Comparison of ENCODE assay signal across 13 cellular contexts in genomic region chr1:113399063-113399583, GRCh38.
"Had no signal": no experiment of that assay in that cellular context is flagged by ENCODE, and none has a peak within 500 bp of the region (broad histone marks: within the 10 kb centered on the region; RNA-seq: fewer than 3 reads in every experiment).

No MANE protein-coding gene starts in this region.

- H3K4me3 Mint-ChIP-seq: activated naive CD8-positive, alpha-beta T cell treated with anti-CD3 and anti-CD28 coated beads, Interleukin-2, amount 10 ng/mL, durations not matched to agents 7 days and 5 days; activated T-helper 1 cell treated with anti-CD3 and anti-CD28 coated beads, Interleukin-12 subunit alpha, Interleukin-12 subunit beta, Interleukin-2, Interleukin-4 antibody, amounts not matched to agents 30 ng/mL and 10 ng/mL and 1 ng/mL, durations not matched to agents 14 hours and 24 hours and 36 hours; central memory CD8-positive, alpha-beta T cell; stimulated activated naive CD8-positive, alpha-beta T cell treated with anti-CD3 and anti-CD28 coated beads, Interleukin-15, amount 100 ng/mL, for 72 hours had no signal

- H3K27ac Mint-ChIP-seq: activated naive CD8-positive, alpha-beta T cell treated with anti-CD3 and anti-CD28 coated beads, Interleukin-2, amount 10 ng/mL, durations not matched to agents 7 days and 5 days; activated T-helper 1 cell treated with anti-CD3 and anti-CD28 coated beads, Interleukin-12 subunit alpha, Interleukin-12 subunit beta, Interleukin-2, Interleukin-4 antibody, amounts not matched to agents 30 ng/mL and 10 ng/mL and 1 ng/mL, durations not matched to agents 14 hours and 24 hours and 36 hours; stimulated activated naive CD8-positive, alpha-beta T cell treated with anti-CD3 and anti-CD28 coated beads, Interleukin-15, amount 100 ng/mL, for 72 hours had no signal

- ATAC-seq: esophagus mucosa; sciatic nerve; stimulated activated naive CD8-positive, alpha-beta T cell treated with anti-CD3 and anti-CD28 coated beads, Interleukin-15, amount 100 ng/mL, for 72 hours; upper lobe of right lung had no signal

- H3K36me3 Mint-ChIP-seq: activated naive CD8-positive, alpha-beta T cell treated with anti-CD3 and anti-CD28 coated beads, Interleukin-2, amount 10 ng/mL, durations not matched to agents 7 days and 5 days had no signal

- DNase-seq: activated CD4-positive, alpha-beta T cell treated with anti-CD3 and anti-CD28 coated beads for 48 hours; activated CD8-positive, alpha-beta memory T cell treated with anti-CD3 and anti-CD28 coated beads, Interleukin-2, amount 50 U/mL, for 48 hours; activated naive CD8-positive, alpha-beta T cell treated with anti-CD3 and anti-CD28 coated beads, Interleukin-2, amount 10 ng/mL, durations not matched to agents 7 days and 5 days; brain microvascular endothelial cell; midbrain; ovary; spleen; stimulated activated naive CD8-positive, alpha-beta T cell treated with anti-CD3 and anti-CD28 coated beads, Interleukin-15, amount 100 ng/mL, for 72 hours; upper lobe of right lung had no signal

- H3K4me1 Mint-ChIP-seq: activated naive CD8-positive, alpha-beta T cell treated with anti-CD3 and anti-CD28 coated beads, Interleukin-2, amount 10 ng/mL, durations not matched to agents 7 days and 5 days; central memory CD8-positive, alpha-beta T cell; stimulated activated naive CD8-positive, alpha-beta T cell treated with anti-CD3 and anti-CD28 coated beads, Interleukin-15, amount 100 ng/mL, for 72 hours had no signal

- H3K9me3 Mint-ChIP-seq: activated naive CD8-positive, alpha-beta T cell treated with anti-CD3 and anti-CD28 coated beads, Interleukin-2, amount 10 ng/mL, durations not matched to agents 7 days and 5 days; activated T-helper 1 cell treated with anti-CD3 and anti-CD28 coated beads, Interleukin-12 subunit alpha, Interleukin-12 subunit beta, Interleukin-2, Interleukin-4 antibody, amounts not matched to agents 30 ng/mL and 10 ng/mL and 1 ng/mL, durations not matched to agents 14 hours and 24 hours and 36 hours; central memory CD8-positive, alpha-beta T cell; stimulated activated naive CD8-positive, alpha-beta T cell treated with anti-CD3 and anti-CD28 coated beads, Interleukin-15, amount 100 ng/mL, for 72 hours had no signal
